In genomic region chr9:126341461-126341860, GRCh38 we compare ENCODE assay signal across 21 cellular contexts. TPM values are rescaled to one million over a fixed set of nuclear protein-coding genes. Genes with fewer than 3 reads are reported as not detected.
DNase-seq lines count a peak whose midpoint lies in the region; ATAC-seq and TF ChIP-seq lines count a peak whose summit lies in the region.
"Had no signal": no experiment of that assay in that cellular context is flagged by ENCODE, and none has a peak within 500 bp of the region (broad histone marks: within the 10 kb centered on the region; RNA-seq: fewer than 3 reads in every experiment).

No MANE protein-coding gene starts in this region.

- no peak overlapping the region for H2AK5ac ChIP-seq in trophoblast cell (ENCODE audit: low read length)

- intact Hi-C loops in HCT116 (cut with micrococcal nuclease), result no loop called here
- intact Hi-C loops in dendritic cell treated with granulocyte-macrophage colony-stimulating factor and Interleukin-4, amounts not matched to agents 40 ng/mL and 50 ng/mL, for 4 days (cut with micrococcal nuclease), result no loop called here

- H3K27ac Mint-ChIP-seq in dendritic cell treated with granulocyte-macrophage colony-stimulating factor and Interleukin-4, amounts not matched to agents 40 ng/mL and 50 ng/mL, for 4 days, result peak overlapping the region; percentile 24
- H3K27ac Mint-ChIP-seq: B cell; CD4-positive, alpha-beta T cell; HFFc6 had no signal

- H3K4me1 Mint-ChIP-seq in dendritic cell treated with granulocyte-macrophage colony-stimulating factor and Interleukin-4, amounts not matched to agents 40 ng/mL and 50 ng/mL, for 4 days (ENCODE audit: low read depth), result peaks cover 76% of the 10 kb centered on the region

- BruUV-seq in HCT116 (replicated peaks; lab: Mats Ljungman, UMichigan), result TSS peak; percentile 29

- no peak overlapping the region for H3K18ac ChIP-seq in trophoblast cell (ENCODE audit: low read length)

- no peaks in the 10 kb centered on the region for H3K27me3 Mint-ChIP-seq in dendritic cell treated with granulocyte-macrophage colony-stimulating factor and Interleukin-4, amounts not matched to agents 40 ng/mL and 50 ng/mL, for 4 days
- H3K27me3 Mint-ChIP-seq: CD4-positive, alpha-beta T cell had no signal

- TF ChIP-seq CTCF in HCT116 (IDR thresholded peaks at IDR 0.05 in 2 of 3, conservative IDR thresholded peaks at IDR 0.05 in 1 of 3; ENCODE audit: borderline replicate concordance in 1 of 3, insufficient read depth in 1 of 3, low read depth in 2 of 3, low read length in 2 of 3), result no peak

- H3K9me3 Mint-ChIP-seq in dendritic cell treated with granulocyte-macrophage colony-stimulating factor and Interleukin-4, amounts not matched to agents 40 ng/mL and 50 ng/mL, for 4 days, result no peaks in the 10 kb centered on the region
- H3K9me3 Mint-ChIP-seq: CD4-positive, alpha-beta T cell; HFFc6 had no signal

- H3K36me3 ChIP-seq in BLaER1, result peaks cover 14% of the 10 kb centered on the region
- H3K36me3 ChIP-seq in HCT116 (ENCODE audit: control insufficient read depth in 1 of 2, insufficient read depth in 2 of 2, low read length in 2 of 2), result 0 out of 4 replicates have a peak, but pooled peaks cover 0 to 3% of the 10 kb centered on the region in 2 experiments
- H3K36me3 ChIP-seq in trophoblast cell (ENCODE audit: control insufficient read depth in 1 of 2, insufficient read depth in 2 of 2, low read length in 2 of 2), result peaks cover 15 to 24% of the 10 kb centered on the region in 2 experiments

- H4K91ac ChIP-seq in trophoblast cell (ENCODE audit: low read depth, low read length), result no peak overlapping the region

- no peak overlapping the region for H3K9ac ChIP-seq in BLaER1
- H3K9ac ChIP-seq in HCT116 (ENCODE audit: low read length), result no peak overlapping the region
- H3K9ac ChIP-seq in trophoblast cell (ENCODE audit: low read length), result no peak overlapping the region

- POLR2A ChIA-PET in HCT116 (lab: Charles Lee), result no interaction called here

- H2AFZ ChIP-seq in HCT116 (ENCODE audit: low read depth, low read length, poor library complexity, severe bottlenecking), result no peak overlapping the region
- no peak overlapping the region for H2AFZ ChIP-seq in trophoblast cell (ENCODE audit: insufficient read depth, low read length, poor library complexity)

- peak overlapping the region; percentile 26; the same call in 1 of the 2 replicates for H3K4me2 ChIP-seq in BLaER1
- no peak overlapping the region for H3K4me2 ChIP-seq in HCT116 (ENCODE audit: low read length)
- no peak overlapping the region for H3K4me2 ChIP-seq in trophoblast cell (ENCODE audit: low read length)

- CTCF ChIA-PET in HCT116 (lab: Charles Lee), result no interaction called here

- no peak overlapping the region for H4K12ac ChIP-seq in trophoblast cell (ENCODE audit: low read depth, low read length)

- no peak overlapping the region for H2BK5ac ChIP-seq in trophoblast cell (ENCODE audit: low read depth, low read length, poor library complexity)

- no peaks in the 10 kb centered on the region for H3K9me2 ChIP-seq in HCT116 (ENCODE audit: insufficient read depth)

- H3K4me3 Mint-ChIP-seq in dendritic cell treated with granulocyte-macrophage colony-stimulating factor and Interleukin-4, amounts not matched to agents 40 ng/mL and 50 ng/mL, for 4 days, result no peak overlapping the region
- H3K4me3 Mint-ChIP-seq: B cell; CD4-positive, alpha-beta T cell; HFFc6 had no signal

- H3K79me1 ChIP-seq in trophoblast cell (ENCODE audit: low read length), result no peaks in the 10 kb centered on the region

- no peak overlapping the region for H2BK120ac ChIP-seq in trophoblast cell (ENCODE audit: insufficient read depth, low read length, poor library complexity)

- no peak overlapping the region for H2BK12ac ChIP-seq in trophoblast cell (ENCODE audit: low read length)

- H3K4me1 ChIP-seq in BLaER1 (peaks cover 36% of the 10 kb centered on the region), HCT116 (ENCODE audit: control insufficient read depth in 1 of 2, insufficient read depth in 2 of 2, low read length in 2 of 2) (no peaks in the 10 kb centered on the region), trophoblast cell (ENCODE audit: control insufficient read depth in 1 of 2, insufficient read depth in 2 of 2, low read length in 2 of 2) (peaks cover 0 to 5% of the 10 kb centered on the region in 2 experiments)

- RAD21 ChIA-PET in HCT116 (lab: Charles Lee; ENCODE audit: low non-redundant PET in 1 of 2, low total read pairs in 2 of 2, uncharacterized antibody in 2 of 2, unreplicated experiment in 2 of 2), result no interaction called here

- H4K8ac ChIP-seq in trophoblast cell (ENCODE audit: low read depth, low read length), result no peak overlapping the region

- TF ChIP-seq POLR2A in HCT116 (IDR thresholded peaks at IDR 0.05; ENCODE audit: borderline replicate concordance, extremely low read depth, insufficient read depth, insufficient read length), result no peak

- H3K36me3 Mint-ChIP-seq in dendritic cell treated with granulocyte-macrophage colony-stimulating factor and Interleukin-4, amounts not matched to agents 40 ng/mL and 50 ng/mL, for 4 days (ENCODE audit: low read depth), result peaks cover 90% of the 10 kb centered on the region

- no peak overlapping the region for H3K27ac ChIP-seq in BLaER1
- no peak overlapping the region for H3K27ac ChIP-seq in HCT116 (ENCODE audit: low read depth, low read length)
- no peak overlapping the region for H3K27ac ChIP-seq in trophoblast cell (ENCODE audit: low read depth, low read length)
- H3K27ac ChIP-seq: SJCRH30 had no signal

- H4K20me1 ChIP-seq in BLaER1, result peaks cover 23% of the 10 kb centered on the region
- H4K20me1 ChIP-seq in HCT116 (ENCODE audit: insufficient read depth), result no peaks in the 10 kb centered on the region

- no peaks in the 10 kb centered on the region for H3K27me3 ChIP-seq in BLaER1
- no peaks in the 10 kb centered on the region for H3K27me3 ChIP-seq in HCT116 (ENCODE audit: insufficient read depth, low read length)
- H3K27me3 ChIP-seq in trophoblast cell (ENCODE audit: insufficient read depth, low read length), result no peaks in the 10 kb centered on the region
- H3K27me3 ChIP-seq: SJCRH30 had no signal

- no CpG with 5 or more reads among the region's 3 CpGs for WGBS in trophoblast cell (ENCODE audit: extremely low coverage, insufficient coverage, insufficient read length)

- no peak overlapping the region for H3K14ac ChIP-seq in trophoblast cell (ENCODE audit: low read length)

- no peak overlapping the region for H3K4ac ChIP-seq in trophoblast cell (ENCODE audit: low read depth, low read length)

- H3K9me3 ChIP-seq in BLaER1, result no peaks in the 10 kb centered on the region
- H3K9me3 ChIP-seq in HCT116 (ENCODE audit: control insufficient read depth in 1 of 2, insufficient read depth in 1 of 2, low read depth in 1 of 2, low read length in 2 of 2), result no peaks in the 10 kb centered on the region
- no peaks in the 10 kb centered on the region for H3K9me3 ChIP-seq in trophoblast cell (ENCODE audit: insufficient read depth, low read depth, low read length)
- H3K9me3 ChIP-seq: Caco-2, SJCRH30 had no signal

- DNase-seq in HCT116 (ENCODE audit: low read depth, low spot score) (no peak), trophoblast cell (peak; percentile 61 to 87), T-helper 2 cell (no peak)
- DNase-seq: Caco-2; CD4-positive, alpha-beta T cell; DMS 273 treated with DMSO at 0.1 percent for 48 hours; DMS79 treated with DMSO at 0.1 percent for 48 hours; HFFc6; Kasumi-1; NCI-H1417; NCI-H187 treated with DMSO at 0.1 percent for 48 hours; NCI-H2107; NCI-H446 treated with DMSO at 0.1 percent for 48 hours; NCI-H526 treated with DMSO at 0.1 percent for 48 hours; OCI-M1; SJCRH30 had no signal

- no peaks in the 10 kb centered on the region for H3K79me2 ChIP-seq in HCT116 (ENCODE audit: insufficient read depth, low read length)
- H3K79me2 ChIP-seq in trophoblast cell (ENCODE audit: control insufficient read depth, insufficient read depth, low read length, poor library complexity), result no peaks in the 10 kb centered on the region

- no peak overlapping the region for H3K23ac ChIP-seq in trophoblast cell (ENCODE audit: low read length)

- ATAC-seq in HCT116, result no peak
- no peak for ATAC-seq in GM19395 (IDR thresholded peaks at IDR 0.05; ENCODE audit: unreplicated experiment)
- ATAC-seq in GM18520 (IDR thresholded peaks at IDR 0.05; ENCODE audit: unreplicated experiment), result no peak

- H3K4me3 ChIP-seq in BLaER1, result no peak overlapping the region
- H3K4me3 ChIP-seq in HCT116 (replicated peaks in 1 of 2; ENCODE audit: low read depth in 1 of 2, low read length in 2 of 2), result no peak overlapping the region
- H3K4me3 ChIP-seq in trophoblast cell (ENCODE audit: low read depth, low read length), result no peak overlapping the region
- H3K4me3 ChIP-seq: SJCRH30 had no signal

- TF ChIP-seq RAD21 in HCT116 (IDR thresholded peaks at IDR 0.05; ENCODE audit: low read depth), result no peak

TF ChIP-seq in HCT116, 20 proteins besides CTCF, POLR2A, EP300 and RAD21:
- no peak for TF ChIP-seq EZH2phosphoT487 (IDR thresholded peaks at IDR 0.05; ENCODE audit: borderline replicate concordance)
- no peak for TF ChIP-seq ZNF274 (IDR thresholded peaks at IDR 0.05; ENCODE audit: low read depth, low read length)
- no peak for TF ChIP-seq ZFX (IDR thresholded peaks at IDR 0.05)
- no peak for TF ChIP-seq YY1 (IDR thresholded peaks at IDR 0.05; ENCODE audit: extremely low read depth, insufficient replicate concordance, low read depth, low read length)
- no peak for TF ChIP-seq POLR2AphosphoS5 (IDR thresholded peaks at IDR 0.05; ENCODE audit: low read depth, low read length)
TF ChIP-seq in HCT116: peak in this region for 0.

RNA-seq across cellular contexts. Expression of gene MVB12B, which starts 14.8 kb away (rescaled TPM):
- 10.9 TPM for total RNA-seq in HCT116 (2021; ENCODE audit: unreplicated experiment)
- polyA plus RNA-seq in HCT116 (2012), result 4.3 and 4.7 TPM in 2 replicates
- 13.2 and 13.4 TPM in 2 replicates for polyA plus RNA-seq in trophoblast cell (2013)

Comparison
In these comparisons a context has a peak if more than half of its experiments do, and no peak if none do; other contexts are left out.
1. DNase-seq: peak in trophoblast cell (2 of 2); none in HCT116 (single experiment) and T-helper 2 cell (0 of 5).